ENCODE assay signal across 8 cellular contexts in the genomic region with DNA sequence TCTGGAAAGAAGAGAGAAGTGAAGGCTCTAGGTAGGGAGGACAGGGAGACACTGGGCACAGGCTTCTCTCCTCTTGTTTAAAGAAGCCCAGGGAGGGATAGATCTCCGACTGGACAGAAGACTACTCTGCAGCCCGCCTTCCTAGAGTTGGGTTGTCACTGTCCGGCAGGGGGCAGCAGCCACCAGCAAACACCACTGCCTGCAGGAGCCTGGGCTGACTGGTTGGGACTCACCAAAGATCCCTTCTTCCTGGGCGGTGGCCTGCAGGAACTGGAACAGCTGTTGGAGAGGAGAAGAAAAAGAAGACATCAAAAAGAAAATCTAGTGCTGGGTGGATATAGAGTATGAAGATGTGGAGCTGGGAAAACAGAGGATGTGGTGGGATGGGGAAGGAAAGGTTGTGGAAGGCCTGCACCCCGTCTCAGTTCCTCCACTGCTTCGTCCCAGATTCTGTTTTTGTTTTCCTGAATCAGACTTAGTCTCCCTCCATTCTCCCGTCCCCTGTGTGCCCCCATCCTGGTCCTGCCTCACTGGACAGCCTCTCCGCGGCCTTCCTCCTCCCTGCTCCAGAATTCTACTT. TPM values are rescaled to one million over a fixed set of nuclear protein-coding genes. Genes with fewer than 3 reads are reported as not detected.
DNase-seq lines count a peak whose midpoint lies in the region; ATAC-seq and TF ChIP-seq lines count a peak whose summit lies in the region.
"Not testable (repeated sequence)": the region's sequence is repeated elsewhere in the genome, so short reads cannot be mapped to it uniquely, and the experiment has no call there.

No MANE protein-coding gene starts in this region.

- H3K27ac ChIP-seq in OCI-LY3 (ENCODE audit: low read length); lower lobe of right lung: not testable (repeated sequence)

- H2AFZ ChIP-seq in OCI-LY3 (ENCODE audit: low read depth, low read length) = not testable (repeated sequence)

- not testable (repeated sequence) for H3K4me2 ChIP-seq in OCI-LY3 (ENCODE audit: low read length)

- not testable (repeated sequence) for H3K36me3 ChIP-seq in OCI-LY3 (replicated peaks; ENCODE audit: low read depth, low read length); lower lobe of right lung

- H3K27me3 ChIP-seq in OCI-LY3 (ENCODE audit: low read depth, low read length); lower lobe of right lung (ENCODE audit: low read depth): not testable (repeated sequence)

- ATAC-seq in GM21529 (IDR thresholded peaks at IDR 0.05; ENCODE audit: unreplicated experiment) (peak; percentile 86), lower lobe of right lung (peak; percentile 90 to 95)

- TF ChIP-seq CTCF in OCI-LY3 (IDR thresholded peaks at IDR 0.05; ENCODE audit: low read depth, low read length) = peak; percentile 69
- peak; percentile 84 for TF ChIP-seq CTCF in lower lobe of right lung (IDR thresholded peaks at IDR 0.05)

- not testable (repeated sequence) for H3K4me1 ChIP-seq in OCI-LY3 (ENCODE audit: low read length); lower lobe of right lung

- H3K4me3 ChIP-seq in Jurkat, Clone E6-1 (ENCODE audit: low read length); OCI-LY3 (ENCODE audit: low read length); lower lobe of right lung: not testable (repeated sequence)

- not testable (repeated sequence) for H3K9me3 ChIP-seq in OCI-LY3 (ENCODE audit: insufficient read depth, low read length); lower lobe of right lung

- H4K20me1 ChIP-seq in OCI-LY3 (ENCODE audit: insufficient read depth, low read length) = not testable (repeated sequence)

- H3K9ac ChIP-seq in OCI-LY3 (ENCODE audit: low read length) = not testable (repeated sequence)

- not testable (repeated sequence) for H3K79me2 ChIP-seq in OCI-LY3 (ENCODE audit: low read length)

- DNase-seq in D341Med (ENCODE audit: low spot score) (peak; percentile 69), ecto neural progenitor cell (ENCODE audit: low spot score) (peak; percentile 84), lower lobe of right lung (peak; percentile 81)
- peak; percentile 22 for DNase-seq in Jurkat, Clone E6-1 (ENCODE audit: low read depth, low spot score)
- DNase-seq in activated CD8-positive, alpha-beta memory T cell treated with anti-CD3 and anti-CD28 coated beads for 48 hours (ENCODE audit: low read depth in 2 of 3, low spot score in 2 of 3) = peak in 2 of 3 experiments; percentile 26 to 35
- DNase-seq in stimulated activated CD4-positive, alpha-beta T cell treated with anti-CD3 and anti-CD28 coated beads, TNF-alpha, amount 100 ng/mL, for 24 hours (ENCODE audit: low read depth in 3 of 3) = peak; percentile 33 to 65 (median 34)

- intact Hi-C loops in lower lobe of right lung (cut with DNase I) = not testable (repeated sequence)

RNA-seq across cellular contexts. Expression of a gene that starts 11.6 kb away (rescaled TPM):
- polyA plus RNA-seq in Jurkat, Clone E6-1 (2012; ENCODE audit: insufficient read depth, insufficient read length) = 50.6 TPM
- total RNA-seq in lower lobe of right lung = 19.4 TPM

Comparison
In these comparisons a context has a peak if more than half of its experiments do, and no peak if none do; other contexts are left out.
1. DNase-seq: peak in every context shown above with its lines; median percentile 84 in ecto neural progenitor cell; 81 in lower lobe of right lung; 69 in D341Med; 34 in stimulated activated CD4-positive, alpha-beta T cell treated with anti-CD3 and anti-CD28 coated beads, TNF-alpha, amount 100 ng/mL, for 24 hours; 30 in activated CD8-positive, alpha-beta memory T cell treated with anti-CD3 and anti-CD28 coated beads for 48 hours; 22 in Jurkat, Clone E6-1.